22 cellular contexts compared by ENCODE assay signal in genomic region chr3:155949464-155950217, GRCh38.
"Had no signal": no experiment of that assay in that cellular context is flagged by ENCODE, and none has a peak within 500 bp of the region (broad histone marks: within the 10 kb centered on the region; RNA-seq: fewer than 3 reads in every experiment).

No MANE protein-coding gene starts in this region.

- H3K9me3 ChIP-seq: colonic mucosa, esophagus squamous epithelium, thoracic aorta had no signal

- H3K36me3 Mint-ChIP-seq: activated naive CD8-positive, alpha-beta T cell; naive thymus-derived CD8-positive, alpha-beta T cell had no signal

- H3K27me3 ChIP-seq: colonic mucosa, dorsolateral prefrontal cortex, esophagus squamous epithelium, heart right ventricle had no signal

- H3K27ac ChIP-seq: colonic mucosa, dorsolateral prefrontal cortex, esophagus squamous epithelium, heart right ventricle, thoracic aorta had no signal

- H3K9me3 Mint-ChIP-seq: activated CD4-positive, alpha-beta T cell treated with anti-CD3 and anti-CD28 coated beads, Interleukin-2, amount 10 ng/mL, durations not matched to agents 24 days and 14 days; activated T-helper 17 cell treated with anti-CD3 and anti-CD28 coated beads, Interleukin-2, amount 50 U/mL, for 72 hours; central memory CD8-positive, alpha-beta T cell; effector memory CD8-positive, alpha-beta T cell had no signal

- H3K4me1 Mint-ChIP-seq: activated CD4-positive, alpha-beta T cell treated with anti-CD3 and anti-CD28 coated beads, Interleukin-2, amount 10 ng/mL, durations not matched to agents 24 days and 14 days; activated T-helper 17 cell treated with anti-CD3 and anti-CD28 coated beads, Interleukin-2, amount 50 U/mL, for 72 hours; central memory CD8-positive, alpha-beta T cell; naive thymus-derived CD8-positive, alpha-beta T cell had no signal

- H3K4me1 ChIP-seq: colonic mucosa, esophagus squamous epithelium, heart right ventricle had no signal

- H3K27ac Mint-ChIP-seq: activated CD4-positive, alpha-beta T cell treated with anti-CD3 and anti-CD28 coated beads, Interleukin-2, amount 10 ng/mL, durations not matched to agents 24 days and 14 days; activated naive CD8-positive, alpha-beta T cell; activated T-helper 17 cell treated with anti-CD3 and anti-CD28 coated beads, Interleukin-2, amount 50 U/mL, for 72 hours; effector memory CD8-positive, alpha-beta T cell; naive thymus-derived CD8-positive, alpha-beta T cell; type B pancreatic cell had no signal

- H3K4me3 ChIP-seq: colonic mucosa, dorsolateral prefrontal cortex, esophagus squamous epithelium, heart right ventricle, thoracic aorta had no signal

- DNase-seq: activated CD4-positive, alpha-beta T cell treated with anti-CD3 and anti-CD28 coated beads, Interleukin-2, amount 10 ng/mL, durations not matched to agents 24 days and 14 days; activated naive CD4-positive, alpha-beta T cell; activated T-cell treated with anti-CD3 and anti-CD28 coated beads, Interleukin-2, amount 50 U/mL, for 1 hour; colonic mucosa; dorsolateral prefrontal cortex; effector memory CD8-positive, alpha-beta T cell; esophagus squamous epithelium; foreskin fibroblast; heart right ventricle; naive thymus-derived CD8-positive, alpha-beta T cell; right cardiac atrium; stimulated activated CD4-positive, alpha-beta T cell treated with anti-CD3 and anti-CD28 coated beads, Interleukin-4, amount 100 ng/mL, for 24 hours; stimulated activated naive CD4-positive, alpha-beta T cell treated with Interleukin-2 at 50 U/mL for 16 hours; SW 1271 had no signal

- H3K4me3 Mint-ChIP-seq: activated CD4-positive, alpha-beta T cell treated with anti-CD3 and anti-CD28 coated beads, Interleukin-2, amount 10 ng/mL, durations not matched to agents 24 days and 14 days; activated naive CD8-positive, alpha-beta T cell; activated T-helper 17 cell treated with anti-CD3 and anti-CD28 coated beads, Interleukin-2, amount 50 U/mL, for 72 hours; central memory CD8-positive, alpha-beta T cell; effector memory CD8-positive, alpha-beta T cell; naive thymus-derived CD8-positive, alpha-beta T cell; type B pancreatic cell had no signal

- H3K27me3 Mint-ChIP-seq: activated CD4-positive, alpha-beta T cell treated with anti-CD3 and anti-CD28 coated beads, Interleukin-2, amount 10 ng/mL, durations not matched to agents 24 days and 14 days; activated naive CD8-positive, alpha-beta T cell; activated T-helper 17 cell treated with anti-CD3 and anti-CD28 coated beads, Interleukin-2, amount 50 U/mL, for 72 hours; central memory CD8-positive, alpha-beta T cell; effector memory CD8-positive, alpha-beta T cell; naive thymus-derived CD8-positive, alpha-beta T cell; type B pancreatic cell had no signal

- H3K36me3 ChIP-seq: colonic mucosa, esophagus squamous epithelium, heart right ventricle, thoracic aorta had no signal

- FAIRE-seq: astrocyte, keratinocyte had no signal

- ATAC-seq: activated CD4-positive, CD25-positive, alpha-beta regulatory T cell treated with anti-CD3 and anti-CD28 coated beads, Interleukin-2, amount 50 U/mL, for 24 hours; activated T-helper 17 cell treated with anti-CD3 and anti-CD28 coated beads, Interleukin-2, amount 50 U/mL, for 72 hours; effector memory CD8-positive, alpha-beta T cell; heart right ventricle; naive thymus-derived CD8-positive, alpha-beta T cell; right cardiac atrium had no signal
